In the genomic region with DNA sequence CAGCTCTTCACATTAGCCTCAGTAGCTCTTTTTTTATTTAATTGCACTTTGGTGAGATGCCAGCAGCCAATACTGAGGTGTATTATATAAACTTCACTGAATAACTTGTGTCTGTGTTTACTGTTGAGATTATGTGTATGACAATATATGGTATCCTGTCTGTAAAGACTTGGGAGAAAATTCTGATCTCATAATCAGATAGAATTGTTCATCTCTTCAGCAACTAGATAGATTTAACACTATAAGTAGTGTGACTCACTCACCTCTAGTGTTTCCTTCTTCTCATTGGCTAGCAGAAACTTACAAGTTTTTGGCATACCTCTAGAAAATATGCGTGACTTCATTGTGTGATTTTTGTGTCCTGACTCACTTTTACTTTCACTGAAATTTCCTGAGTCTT, we compare ENCODE assay signal across 13 cellular contexts.
DNase-seq lines count a peak whose midpoint lies in the region; ATAC-seq and TF ChIP-seq lines count a peak whose summit lies in the region.
"Had no signal": no experiment of that assay in that cellular context is flagged by ENCODE, and none has a peak within 500 bp of the region (broad histone marks: within the 10 kb centered on the region; RNA-seq: fewer than 3 reads in every experiment).

No MANE protein-coding gene starts in this region.

- POLR2A ChIA-PET in WTC11 (lab: Charles Lee) = no interaction called here

- TF ChIP-seq CTCF in fibroblast of the aortic adventitia (IDR thresholded peaks at IDR 0.05; ENCODE audit: insufficient read depth, low read length) (no peak), type B pancreatic cell (conservative IDR thresholded peaks at IDR 0.05) (no peak), glutamatergic neuron (IDR thresholded peaks at IDR 0.05; ENCODE audit: partially characterized antibody, unreplicated experiment) (no peak), WTC11 (IDR thresholded peaks at IDR 0.05) (no peak)

- no peak overlapping the region for H3K27ac Mint-ChIP-seq in activated T-cell treated with anti-CD3 and anti-CD28 coated beads, Interleukin-2, amount 50 U/mL, for 72 hours
- H3K27ac Mint-ChIP-seq in type B pancreatic cell (peak overlapping the region; percentile 59), glutamatergic neuron (ENCODE audit: unreplicated experiment) (no peak overlapping the region), WTC11 (no peak overlapping the region)
- H3K27ac Mint-ChIP-seq: activated CD4-positive, alpha-beta T cell treated with anti-CD3 and anti-CD28 coated beads, Interleukin-2, amount 10 ng/mL, durations not matched to agents 7 days and 5 days; activated naive CD8-positive, alpha-beta T cell treated with anti-CD3 and anti-CD28 coated beads, Interleukin-2, amount 10 ng/mL, durations not matched to agents 7 days and 5 days had no signal

- no peak for DNase-seq in activated T-cell treated with anti-CD3 and anti-CD28 coated beads, Interleukin-2, amount 50 U/mL, for 72 hours
- no peak for DNase-seq in activated T-cell treated with anti-CD3 and anti-CD28 coated beads, Interleukin-2, amount 50 U/mL, for 48 hours
- DNase-seq in SW 1271 (lab: John Stamatoyannopoulos, UW) (peak; percentile 75 to 87), fibroblast of the aortic adventitia (ENCODE audit: low read depth) (peak; percentile 94), type B pancreatic cell (ENCODE audit: extremely low spot score, unreplicated experiment) (no peak), glutamatergic neuron (no peak), WTC11 (ENCODE audit: low spot score) (no peak)
- DNase-seq: activated CD4-positive, alpha-beta T cell treated with anti-CD3 and anti-CD28 coated beads, Interleukin-2, amount 10 ng/mL, durations not matched to agents 7 days and 5 days; activated naive CD8-positive, alpha-beta T cell treated with anti-CD3 and anti-CD28 coated beads, Interleukin-2, amount 10 ng/mL, durations not matched to agents 7 days and 5 days; right lobe of liver had no signal

- H3K36me3 Mint-ChIP-seq in activated T-cell treated with anti-CD3 and anti-CD28 coated beads, Interleukin-2, amount 50 U/mL, for 72 hours (ENCODE audit: insufficient read depth in 2 of 2) = no peaks in the 10 kb centered on the region
- H3K36me3 Mint-ChIP-seq in type B pancreatic cell = peaks cover 4% of the 10 kb centered on the region
- peaks cover 9% of the 10 kb centered on the region for H3K36me3 Mint-ChIP-seq in glutamatergic neuron (ENCODE audit: unreplicated experiment)
- H3K36me3 Mint-ChIP-seq in WTC11 = peaks cover 4% of the 10 kb centered on the region

- H3K4me3 Mint-ChIP-seq in activated T-cell treated with anti-CD3 and anti-CD28 coated beads, Interleukin-2, amount 50 U/mL, for 72 hours = no peak overlapping the region
- H3K4me3 Mint-ChIP-seq in type B pancreatic cell (no peak overlapping the region), glutamatergic neuron (ENCODE audit: unreplicated experiment) (no peak overlapping the region), WTC11 (no peak overlapping the region)
- H3K4me3 Mint-ChIP-seq: activated CD4-positive, alpha-beta T cell treated with anti-CD3 and anti-CD28 coated beads, Interleukin-2, amount 10 ng/mL, durations not matched to agents 7 days and 5 days; activated naive CD8-positive, alpha-beta T cell treated with anti-CD3 and anti-CD28 coated beads, Interleukin-2, amount 10 ng/mL, durations not matched to agents 7 days and 5 days had no signal

- no peak overlapping the region for H3K4me3 ChIP-seq in fibroblast of the aortic adventitia (ENCODE audit: low read depth, low read length)
- H3K4me3 ChIP-seq: BLaER1, gastroesophageal sphincter, right lobe of liver had no signal

- peaks cover 16% of the 10 kb centered on the region for H3K4me1 Mint-ChIP-seq in activated T-cell treated with anti-CD3 and anti-CD28 coated beads, Interleukin-2, amount 50 U/mL, for 72 hours (ENCODE audit: low read depth)
- H3K4me1 Mint-ChIP-seq in type B pancreatic cell (ENCODE audit: unreplicated experiment) (no peaks in the 10 kb centered on the region), glutamatergic neuron (ENCODE audit: low read depth, unreplicated experiment) (no peaks in the 10 kb centered on the region), WTC11 (0 out of 2 replicates have a peak, but pooled peaks cover 4% of the 10 kb centered on the region)
- H3K4me1 Mint-ChIP-seq: activated CD4-positive, alpha-beta T cell treated with anti-CD3 and anti-CD28 coated beads, Interleukin-2, amount 10 ng/mL, durations not matched to agents 7 days and 5 days had no signal

- no peaks in the 10 kb centered on the region for H3K9me3 Mint-ChIP-seq in activated T-cell treated with anti-CD3 and anti-CD28 coated beads, Interleukin-2, amount 50 U/mL, for 72 hours
- H3K9me3 Mint-ChIP-seq in type B pancreatic cell = peaks cover 5% of the 10 kb centered on the region
- no peaks in the 10 kb centered on the region for H3K9me3 Mint-ChIP-seq in glutamatergic neuron (ENCODE audit: unreplicated experiment)
- peaks cover 21% of the 10 kb centered on the region for H3K9me3 Mint-ChIP-seq in WTC11

- CTCF ChIA-PET in WTC11 (lab: Charles Lee) = no interaction called here

- ATAC-seq in activated T-cell treated with anti-CD3 and anti-CD28 coated beads, Interleukin-2, amount 50 U/mL, for 72 hours (replicated peaks in 1 of 2) = peak; percentile 64 to 72
- no peak for ATAC-seq in WTC11
- no peak for ATAC-seq in HG02678 (IDR thresholded peaks at IDR 0.05; ENCODE audit: unreplicated experiment)
- ATAC-seq: gastroesophageal sphincter, right lobe of liver had no signal

- H3K27me3 Mint-ChIP-seq in activated T-cell treated with anti-CD3 and anti-CD28 coated beads, Interleukin-2, amount 50 U/mL, for 72 hours (ENCODE audit: low read depth) = no peaks in the 10 kb centered on the region
- no peaks in the 10 kb centered on the region for H3K27me3 Mint-ChIP-seq in type B pancreatic cell
- H3K27me3 Mint-ChIP-seq in glutamatergic neuron (ENCODE audit: unreplicated experiment) = no peaks in the 10 kb centered on the region
- peaks cover 2% of the 10 kb centered on the region; the same call in 1 of the 2 replicates for H3K27me3 Mint-ChIP-seq in WTC11 (ENCODE audit: low read depth)
- H3K27me3 Mint-ChIP-seq: activated CD4-positive, alpha-beta T cell treated with anti-CD3 and anti-CD28 coated beads, Interleukin-2, amount 10 ng/mL, durations not matched to agents 7 days and 5 days; activated naive CD8-positive, alpha-beta T cell treated with anti-CD3 and anti-CD28 coated beads, Interleukin-2, amount 10 ng/mL, durations not matched to agents 7 days and 5 days had no signal

TF ChIP-seq in WTC11, 78 proteins besides CTCF, POLR2A, EP300 and RAD21:
- TF ChIP-seq JAZF1 (CRISPR knock-in tag; IDR thresholded peaks at IDR 0.05) (no peak), SMAD4 (CRISPR knock-in tag; IDR thresholded peaks at IDR 0.05) (no peak), IRF1 (CRISPR knock-in tag; IDR thresholded peaks at IDR 0.05) (no peak), ESRRA (CRISPR knock-in tag; IDR thresholded peaks at IDR 0.05; ENCODE audit: borderline replicate concordance) (no peak), IRF2 (CRISPR knock-in tag; IDR thresholded peaks at IDR 0.05; ENCODE audit: borderline replicate concordance, low read depth) (no peak), AR (CRISPR knock-in tag; IDR thresholded peaks at IDR 0.05) (no peak), ETV6 (CRISPR knock-in tag; IDR thresholded peaks at IDR 0.05) (no peak), SP1 (CRISPR knock-in tag; conservative IDR thresholded peaks at IDR 0.05) (no peak), CREM (CRISPR knock-in tag; IDR thresholded peaks at IDR 0.05) (no peak)
- TF ChIP-seq, protein P1, sequence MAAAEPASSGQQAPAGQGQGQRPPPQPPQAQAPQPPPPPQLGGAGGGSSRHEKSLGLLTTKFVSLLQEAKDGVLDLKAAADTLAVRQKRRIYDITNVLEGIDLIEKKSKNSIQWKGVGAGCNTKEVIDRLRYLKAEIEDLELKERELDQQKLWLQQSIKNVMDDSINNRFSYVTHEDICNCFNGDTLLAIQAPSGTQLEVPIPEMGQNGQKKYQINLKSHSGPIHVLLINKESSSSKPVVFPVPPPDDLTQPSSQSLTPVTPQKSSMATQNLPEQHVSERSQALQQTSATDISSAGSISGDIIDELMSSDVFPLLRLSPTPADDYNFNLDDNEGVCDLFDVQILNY (CRISPR knock-in tag; IDR thresholded peaks at IDR 0.05) = no peak

Comparison
In these comparisons a context has a peak if more than half of its experiments do, and no peak if none do; other contexts are left out.
1. ATAC-seq: peak in activated T-cell treated with anti-CD3 and anti-CD28 coated beads, Interleukin-2, amount 50 U/mL, for 72 hours (2 of 2); none in WTC11 (single experiment) and HG02678 (single experiment).
2. DNase-seq: peak in SW 1271 (2 of 2) and fibroblast of the aortic adventitia (single experiment); none in activated T-cell treated with anti-CD3 and anti-CD28 coated beads, Interleukin-2, amount 50 U/mL, for 72 hours (0 of 2), activated T-cell treated with anti-CD3 and anti-CD28 coated beads, Interleukin-2, amount 50 U/mL, for 48 hours (0 of 2), type B pancreatic cell (single experiment), glutamatergic neuron (single experiment) and WTC11 (single experiment).